Comparison of ENCODE assay signal across 8 cellular contexts in genomic region chr19:50963381-50963780, GRCh38. TPM values are rescaled to one million over a fixed set of nuclear protein-coding genes. Genes with fewer than 3 reads are reported as not detected.
"Had no signal": no experiment of that assay in that cellular context is flagged by ENCODE, and none has a peak within 500 bp of the region (broad histone marks: within the 10 kb centered on the region; RNA-seq: fewer than 3 reads in every experiment).

No MANE protein-coding gene starts in this region.

- H3K27ac ChIP-seq: HL-60 had no signal

- H3K27ac Mint-ChIP-seq: IgD-negative memory B cell had no signal

- DNase-seq: IMR-90, KBM-7, KG1 had no signal

- H3K4me3 ChIP-seq: K562 had no signal

- H3K4me3 Mint-ChIP-seq: IgD-negative memory B cell had no signal

RNA-seq across cellular contexts. Expression of gene KLK6, which starts 6.0 kb away (rescaled TPM):
- total RNA-seq: HT1080, IMR-90, K562 had no signal
- polyA plus RNA-seq: IgD-negative memory B cell, IMR-90, K562 had no signal

RNA-seq across cellular contexts. Expression of gene KLK5, which starts 10.5 kb away (rescaled TPM):
- total RNA-seq: HepG2, HT1080, IMR-90, K562 had no signal
- polyA plus RNA-seq: HepG2, IgD-negative memory B cell, IMR-90, K562 had no signal

RNA-seq across cellular contexts. Expression of gene KLK7, which starts 20.3 kb away (rescaled TPM):
- total RNA-seq: HepG2, HT1080, IMR-90, K562 had no signal
- polyA plus RNA-seq: HepG2, IgD-negative memory B cell, IMR-90 had no signal

RNA-seq across cellular contexts. Expression of gene KLK8, which starts 38.0 kb away (rescaled TPM):
- total RNA-seq: HepG2, HT1080, IMR-90 had no signal
- polyA plus RNA-seq: HepG2, IgD-negative memory B cell, IMR-90 had no signal

RNA-seq across cellular contexts. Expression of gene KLK4, which starts 52.2 kb away (rescaled TPM):
- total RNA-seq: HepG2, HT1080, IMR-90, K562 had no signal
- polyA plus RNA-seq: HepG2, IgD-negative memory B cell, IMR-90, K562 had no signal
